19 cellular contexts compared by ENCODE assay signal in the genomic region with DNA sequence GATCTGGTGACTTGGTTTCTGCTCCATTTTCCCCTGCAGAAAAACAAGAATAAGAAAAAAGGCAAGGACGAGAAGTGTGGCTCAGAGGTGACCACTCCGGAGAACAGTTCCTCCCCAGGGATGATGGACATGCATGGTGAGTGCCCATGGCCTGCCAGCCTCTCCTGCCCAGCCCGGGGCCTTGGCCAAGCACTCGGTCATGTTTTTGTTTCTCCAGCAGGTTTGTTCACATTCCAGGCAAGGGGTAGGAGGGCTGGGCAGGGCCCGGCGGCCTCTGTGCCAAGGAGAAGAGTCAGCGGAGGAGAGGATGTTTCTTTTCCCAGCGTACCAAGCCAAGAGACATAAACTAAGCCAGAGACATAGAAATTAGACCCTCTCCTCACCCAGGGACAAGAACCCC. TPM values are rescaled to one million over a fixed set of nuclear protein-coding genes. Genes with fewer than 3 reads are reported as not detected.
A peak's percentile ranks its signal among the peaks of the same experiment; 100 is the strongest.
DNase-seq lines count a peak whose midpoint lies in the region; ATAC-seq, FAIRE-seq and TF ChIP-seq lines count a peak whose summit lies in the region.
"Had no signal": no experiment of that assay in that cellular context is flagged by ENCODE, and none has a peak within 500 bp of the region (broad histone marks: within the 10 kb centered on the region; RNA-seq: fewer than 3 reads in every experiment).

No MANE protein-coding gene starts in this region.

- H3K36me3 ChIP-seq in bronchial epithelial cell (ENCODE audit: control insufficient read depth, insufficient read depth, low read length), result peaks cover 15% of the 10 kb centered on the region
- H3K36me3 ChIP-seq in lung (ENCODE audit: control insufficient read depth in 2 of 2, insufficient read depth in 2 of 2, low read length in 2 of 2), result peaks cover 4 to 6% of the 10 kb centered on the region in 2 donors

- DNase-seq in LNCaP clone FGC (ENCODE audit: low read depth) (peak; percentile 73), bronchial epithelial cell (ENCODE audit: low read depth) (peak; percentile 70), lung (ENCODE audit: low spot score) (peak; percentile 82), type B pancreatic cell (ENCODE audit: extremely low spot score, unreplicated experiment) (no peak), activated gamma-delta T cell treated with Interleukin-2 at 50 U/mL for 16 hours (no peak)
- DNase-seq in CD4-positive, alpha-beta T cell, result no peak
- DNase-seq in activated CD8-positive, alpha-beta memory T cell treated with anti-CD3 and anti-CD28 coated beads for 24 hours, result no peak
- DNase-seq: activated CD4-positive, alpha-beta T cell treated with anti-CD3 and anti-CD28 coated beads, Interleukin-2, amount 50 U/mL, for 4 hours; activated naive CD4-positive, alpha-beta T cell treated with anti-CD3 and anti-CD28 coated beads for 36 hours; activated T-cell treated with anti-CD3 and anti-CD28 coated beads, Interleukin-2, amount 50 U/mL, for 1 hour; DND-41; effector memory CD8-positive, alpha-beta T cell; kidney glomerular epithelial cell; mucosa of descending colon; NCI-H1436 treated with DMSO at 0.1 percent for 48 hours; NCI-H526 treated with DMSO at 0.1 percent for 48 hours; SIG-M5; stimulated activated CD8-positive, alpha-beta memory T cell treated with anti-CD3 and anti-CD28 coated beads, Interleukin-4, amount 100 ng/mL, for 48 hours; T-helper 1 cell had no signal

- ATAC-seq in lung (ENCODE audit: insufficient read depth, low FRiP score), result peak; percentile 37
- no peak for ATAC-seq in CD4-positive, alpha-beta T cell (ENCODE audit: poor library complexity)
- ATAC-seq: effector memory CD8-positive, alpha-beta T cell; mucosa of descending colon had no signal

- H3K4me3 ChIP-seq in LNCaP clone FGC (ENCODE audit: low read depth, low read length) (no peak overlapping the region), bronchial epithelial cell (ENCODE audit: low read depth, low read length) (no peak overlapping the region), lung (no peak overlapping the region)
- H3K4me3 ChIP-seq: mucosa of descending colon had no signal

- no peak overlapping the region for H3K4me3 Mint-ChIP-seq in type B pancreatic cell
- H3K4me3 Mint-ChIP-seq in CD4-positive, alpha-beta T cell, result no peak overlapping the region
- H3K4me3 Mint-ChIP-seq: activated naive CD4-positive, alpha-beta T cell treated with anti-CD3 and anti-CD28 coated beads for 36 hours; effector memory CD8-positive, alpha-beta T cell had no signal

- H3K27me3 Mint-ChIP-seq in type B pancreatic cell, result no peaks in the 10 kb centered on the region
- no peaks in the 10 kb centered on the region for H3K27me3 Mint-ChIP-seq in CD4-positive, alpha-beta T cell

- H3K4me1 Mint-ChIP-seq in type B pancreatic cell (ENCODE audit: unreplicated experiment), result no peaks in the 10 kb centered on the region
- H3K4me1 Mint-ChIP-seq in CD4-positive, alpha-beta T cell (ENCODE audit: low read depth), result no peaks in the 10 kb centered on the region

- WGBS in lung, 2 donors, result 79 to 88% methylated on average over 8 of the region's 8 CpGs

- POLR2A ChIA-PET in CD4-positive, alpha-beta T cell (lab: Charles Lee), result no interaction called here

- intact Hi-C loops in CD4-positive, alpha-beta T cell (cut with DNase I, micrococcal nuclease), result no loop called here

- TF ChIP-seq CTCF in LNCaP clone FGC (IDR thresholded peaks at IDR 0.05; ENCODE audit: control insufficient read depth, extremely low read depth, insufficient read depth) (no peak), bronchial epithelial cell (IDR thresholded peaks at IDR 0.05; ENCODE audit: insufficient read depth, low read length, severe bottlenecking) (no peak), lung (IDR thresholded peaks at IDR 0.05; ENCODE audit: control extremely low read depth, extremely low read depth) (no peak), type B pancreatic cell (conservative IDR thresholded peaks at IDR 0.05) (no peak)
- no peak for TF ChIP-seq CTCF in CD4-positive, alpha-beta T cell (IDR thresholded peaks at IDR 0.05)

- CTCF ChIA-PET in CD4-positive, alpha-beta T cell (lab: Charles Lee), result no interaction called here

- no peak for FAIRE-seq in bronchial epithelial cell (lab: Jason Lieb, UNC)

- no peaks in the 10 kb centered on the region for H3K27me3 ChIP-seq in bronchial epithelial cell (ENCODE audit: control insufficient read depth, insufficient read depth, low read length)
- no peaks in the 10 kb centered on the region for H3K27me3 ChIP-seq in lung (ENCODE audit: control insufficient read depth, insufficient read depth)
- no peaks in the 10 kb centered on the region for H3K27me3 ChIP-seq in CD4-positive, alpha-beta T cell (ENCODE audit: control insufficient read depth, insufficient read depth, low read length)

- peaks cover 14% of the 10 kb centered on the region for H3K36me3 Mint-ChIP-seq in type B pancreatic cell
- H3K36me3 Mint-ChIP-seq in CD4-positive, alpha-beta T cell (ENCODE audit: low read depth), result peaks cover 8% of the 10 kb centered on the region

- H3K27ac Mint-ChIP-seq in type B pancreatic cell, result peak overlapping the region; percentile 66
- no peak overlapping the region for H3K27ac Mint-ChIP-seq in CD4-positive, alpha-beta T cell
- H3K27ac Mint-ChIP-seq: activated naive CD4-positive, alpha-beta T cell treated with anti-CD3 and anti-CD28 coated beads for 36 hours; effector memory CD8-positive, alpha-beta T cell had no signal

- H3K27ac ChIP-seq in lung (ENCODE audit: low read depth in 1 of 2, low read length in 1 of 2), result peak overlapping the region in 1 of 2 donors; percentile 49
- no peak overlapping the region for H3K27ac ChIP-seq in CD4-positive, alpha-beta T cell (ENCODE audit: low read depth, low read length)

- no peaks in the 10 kb centered on the region for H3K9me3 ChIP-seq in lung (ENCODE audit: control insufficient read depth in 2 of 2, insufficient read depth in 1 of 2, low read length in 1 of 2)
- H3K9me3 ChIP-seq in CD4-positive, alpha-beta T cell (ENCODE audit: control insufficient read depth, low read length), result no peaks in the 10 kb centered on the region
- H3K9me3 ChIP-seq: mucosa of descending colon had no signal

- H3K4me1 ChIP-seq in lung (ENCODE audit: control insufficient read depth in 2 of 2, insufficient read depth in 2 of 2, low read length in 2 of 2), result no peaks in the 10 kb centered on the region

- H3K9me3 Mint-ChIP-seq in type B pancreatic cell, result no peaks in the 10 kb centered on the region
- H3K9me3 Mint-ChIP-seq in CD4-positive, alpha-beta T cell, result no peaks in the 10 kb centered on the region
- H3K9me3 Mint-ChIP-seq: activated naive CD4-positive, alpha-beta T cell treated with anti-CD3 and anti-CD28 coated beads for 36 hours; effector memory CD8-positive, alpha-beta T cell had no signal

RNA-seq across cellular contexts. Expression of gene BCL7A, which starts 13.6 kb away (rescaled TPM):
- total RNA-seq in bronchial epithelial cell, result 16.3 and 17.1 TPM in 2 replicates
- 10 to 100 TPM; 13.2 to 21.2 TPM for total RNA-seq in lung
- 1 to 10 TPM; 3.4 to 4.5 TPM for polyA plus RNA-seq in lung
- total RNA-seq in type B pancreatic cell (ENCODE audit: low replicate concordance), result 22.2 and 30.9 TPM in 2 replicates
- 1 to 10 TPM; 3.5 to 4.4 TPM for total RNA-seq in CD4-positive, alpha-beta T cell

RNA-seq across cellular contexts. Expression of gene MLXIP, which starts 43.3 kb away (rescaled TPM):
- total RNA-seq in bronchial epithelial cell (8.7 and 9.2 TPM in 2 replicates), lung (10 to 100 TPM; 47.0 to 58.8 TPM), type B pancreatic cell (ENCODE audit: low replicate concordance) (28.4 and 44.5 TPM in 2 replicates)
- polyA plus RNA-seq in lung, result 10 to 100 TPM; 29.1 to 30.5 TPM
- 10 to 100 TPM; 98.0 to 99.3 TPM for total RNA-seq in CD4-positive, alpha-beta T cell

Comparison
In these comparisons a context has a peak if more than half of its experiments do, and no peak if none do; other contexts are left out.
1. DNase-seq: peak in LNCaP clone FGC (single experiment), bronchial epithelial cell (single experiment) and lung (single experiment); none in type B pancreatic cell (single experiment), CD4-positive, alpha-beta T cell (0 of 10), activated gamma-delta T cell treated with Interleukin-2 at 50 U/mL for 16 hours (single experiment) and activated CD8-positive, alpha-beta memory T cell treated with anti-CD3 and anti-CD28 coated beads for 24 hours (single experiment).